Comparison of ENCODE assay signal across 10 cellular contexts in genomic region chr3:120469440-120470415, GRCh38. TPM values are rescaled to one million over a fixed set of nuclear protein-coding genes. Genes with fewer than 3 reads are reported as not detected.
DNase-seq lines count a peak whose midpoint lies in the region; ATAC-seq and TF ChIP-seq lines count a peak whose summit lies in the region.
"Had no signal": no experiment of that assay in that cellular context is flagged by ENCODE, and none has a peak within 500 bp of the region (broad histone marks: within the 10 kb centered on the region; RNA-seq: fewer than 3 reads in every experiment).

No MANE protein-coding gene starts in this region.

- peak overlapping the region; percentile 65 for H3K9ac ChIP-seq in HUES6 (ENCODE audit: low read length)

- no peak for TF ChIP-seq CTCF in MCF 10A (IDR thresholded peaks at IDR 0.05; ENCODE audit: unreplicated experiment)

- intact Hi-C loops in MCF 10A (cut with micrococcal nuclease), result no loop called here
- intact Hi-C loops in posterior cingulate gyrus (cut with DNase I), result no loop called here

- no peaks in the 10 kb centered on the region for H3K27me3 Mint-ChIP-seq in MCF 10A (ENCODE audit: insufficient read depth, unreplicated experiment)

- peaks cover 32% of the 10 kb centered on the region for H3K4me1 ChIP-seq in HUES6 (ENCODE audit: control insufficient read depth, insufficient read depth, low read length)

- peaks cover 23% of the 10 kb centered on the region for H3K4me1 Mint-ChIP-seq in MCF 10A (ENCODE audit: insufficient read depth, unreplicated experiment)
- H3K4me1 Mint-ChIP-seq: memory B cell had no signal

- H3K27ac ChIP-seq in HUES6 (ENCODE audit: low read depth, low read length), result peak overlapping the region; percentile 91

- no peaks in the 10 kb centered on the region for H3K36me3 Mint-ChIP-seq in MCF 10A (ENCODE audit: insufficient read depth, unreplicated experiment)
- H3K36me3 Mint-ChIP-seq: activated naive CD4-positive, alpha-beta T cell treated with anti-CD3 and anti-CD28 coated beads, Interleukin-2, amount 50 U/mL, for 72 hours; memory B cell had no signal

- no peaks in the 10 kb centered on the region for H3K27me3 ChIP-seq in HUES6 (ENCODE audit: control insufficient read depth, insufficient read depth, low read length)

- no peak for DNase-seq in MCF 10A (ENCODE audit: unreplicated experiment)
- peak; percentile 58 for DNase-seq in iPS-NIHi7 (ENCODE audit: extremely low spot score)
- DNase-seq in ureter (ENCODE audit: low spot score), result peak; percentile 59
- no peak for DNase-seq in activated CD4-positive, alpha-beta T cell treated with anti-CD3 and anti-CD28 coated beads for 1 hour
- DNase-seq in posterior cingulate gyrus, result no peak

- peaks cover 11% of the 10 kb centered on the region for H3K9me3 ChIP-seq in HUES6 (ENCODE audit: control insufficient read depth, insufficient read depth, low read depth, low read length)

- peaks cover 16% of the 10 kb centered on the region for H3K9me3 Mint-ChIP-seq in MCF 10A (ENCODE audit: unreplicated experiment)
- H3K9me3 Mint-ChIP-seq: activated naive CD4-positive, alpha-beta T cell treated with anti-CD3 and anti-CD28 coated beads, Interleukin-2, amount 50 U/mL, for 72 hours had no signal

- no peak for ATAC-seq in GM19023 (IDR thresholded peaks at IDR 0.05; ENCODE audit: unreplicated experiment)
- ATAC-seq: activated CD4-positive, CD25-positive, alpha-beta regulatory T cell treated with anti-CD3 and anti-CD28 coated beads, Interleukin-2, amount 50 U/mL, for 24 hours; activated naive CD4-positive, alpha-beta T cell treated with anti-CD3 and anti-CD28 coated beads, Interleukin-2, amount 50 U/mL, for 72 hours had no signal

- no TSS peak for BruUV-seq in MCF 10A (replicated peaks; lab: Mats Ljungman, UMichigan)

- CTCF ChIA-PET in MCF 10A (lab: Yijun Ruan, JAX), result interaction anchor here (0.7 to 1.7 kb wide), 2 partner anchors 7 to 50 kb away, joined by 3 read pairs; no protein-coding TSS in a partner anchor

- no peaks in the 10 kb centered on the region for H3K36me3 ChIP-seq in HUES6 (ENCODE audit: control insufficient read depth, insufficient read depth, low read length)

- H3K27ac Mint-ChIP-seq in MCF 10A (ENCODE audit: low read depth, unreplicated experiment), result peak overlapping the region; percentile 83
- H3K27ac Mint-ChIP-seq: activated naive CD4-positive, alpha-beta T cell treated with anti-CD3 and anti-CD28 coated beads, Interleukin-2, amount 50 U/mL, for 72 hours; memory B cell had no signal

- POLR2A ChIA-PET in MCF 10A (lab: Yijun Ruan, JAX), result interaction anchor here (0.7 to 1.3 kb wide), 2 partner anchors 39 to 312 kb away, joined by 3 read pairs; no protein-coding TSS in a partner anchor

- peak overlapping the region; percentile 11; the same call in 1 of the 2 replicates for H3K4me3 ChIP-seq in HUES6 (ENCODE audit: low read depth, low read length)

- H3K4me3 Mint-ChIP-seq in MCF 10A (ENCODE audit: unreplicated experiment), result no peak overlapping the region
- H3K4me3 Mint-ChIP-seq: memory B cell had no signal

RNA-seq across cellular contexts. Expression of gene FSTL1, which starts 18.9 kb away (rescaled TPM):
- total RNA-seq in MCF 10A (2022), result 49.4 and 56.4 TPM in 2 replicates
- total RNA-seq in ureter, result 379 TPM

Comparison
In these comparisons a context has a peak if more than half of its experiments do, and no peak if none do; other contexts are left out.
1. DNase-seq: peak in iPS-NIHi7 (single experiment) and ureter (single experiment); none in MCF 10A (single experiment), activated CD4-positive, alpha-beta T cell treated with anti-CD3 and anti-CD28 coated beads for 1 hour (single experiment) and posterior cingulate gyrus (0 of 10).